8 cellular contexts compared by ENCODE assay signal in the genomic region with DNA sequence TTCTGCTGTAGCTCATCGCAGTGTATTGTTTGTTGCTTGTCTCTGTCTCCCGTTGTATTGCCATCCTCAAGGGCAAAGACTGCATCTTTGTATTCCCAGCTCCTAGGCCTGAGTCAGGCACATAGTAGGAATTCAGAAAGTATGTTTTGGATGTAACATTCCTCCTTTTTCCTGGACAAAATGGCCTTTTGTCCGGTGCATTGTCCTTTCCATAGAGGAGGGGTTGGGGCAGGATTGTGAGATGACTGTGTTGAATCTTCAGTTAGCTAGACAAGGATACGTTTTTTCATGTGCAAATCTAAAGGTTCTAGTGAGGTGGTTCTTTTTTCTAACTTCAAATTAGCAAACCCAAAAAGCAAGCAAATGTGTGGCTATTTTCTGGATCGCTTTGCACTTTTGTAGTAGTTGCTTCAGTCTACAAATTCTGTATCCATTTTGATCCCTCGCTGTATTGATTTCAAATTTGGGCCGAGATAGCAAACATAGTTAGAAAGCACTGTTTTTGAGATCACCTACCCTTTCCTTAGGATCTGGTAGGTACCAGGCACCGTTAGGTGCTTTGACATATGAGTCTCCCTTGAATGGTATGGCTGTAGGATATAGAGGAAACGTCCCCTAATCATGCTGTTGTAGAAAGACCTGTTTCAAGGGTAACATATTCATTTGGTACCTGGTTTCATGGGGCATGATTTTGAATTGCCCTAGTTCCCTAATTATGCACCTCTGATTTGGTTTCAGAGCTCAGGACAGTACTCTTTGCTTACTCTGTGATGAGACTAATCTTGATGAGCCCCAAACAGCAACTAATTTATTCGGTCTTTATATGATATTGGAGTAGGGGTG. TPM values are rescaled to one million over a fixed set of nuclear protein-coding genes. Genes with fewer than 3 reads are reported as not detected.
A peak's percentile ranks its signal among the peaks of the same experiment; 100 is the strongest.
DNase-seq lines count a peak whose midpoint lies in the region; ATAC-seq, FAIRE-seq and TF ChIP-seq lines count a peak whose summit lies in the region.

No MANE protein-coding gene starts in this region.

- no peak for FAIRE-seq in bronchial epithelial cell (lab: Jason Lieb, UNC)

- H3K27me3 ChIP-seq in bronchial epithelial cell (ENCODE audit: control insufficient read depth, insufficient read depth, low read length) = no peaks in the 10 kb centered on the region
- no peaks in the 10 kb centered on the region for H3K27me3 ChIP-seq in mononuclear cell (ENCODE audit: insufficient read depth, low read length)

- H3K36me3 ChIP-seq in bronchial epithelial cell (ENCODE audit: control insufficient read depth, insufficient read depth, low read length) = no peaks in the 10 kb centered on the region

- DNase-seq in AG04449 (ENCODE audit: low read depth, low spot score) = no peak
- peak; percentile 6 for DNase-seq in HT1080 (ENCODE audit: low read depth)
- DNase-seq in bronchial epithelial cell (ENCODE audit: low read depth) = peak; percentile 5
- no peak for DNase-seq in SW480 (ENCODE audit: low spot score)
- DNase-seq in NOMO-1 treated with DMSO at 0.1 percent for 48 hours (lab: John Stamatoyannopoulos, UW; ENCODE audit: unreplicated experiment) = no peak
- DNase-seq in COLO829 (ENCODE audit: low spot score) = no peak

- ATAC-seq in GM18505 (IDR thresholded peaks at IDR 0.05; ENCODE audit: unreplicated experiment) = no peak

- no peak for TF ChIP-seq CTCF in AG04449 (IDR thresholded peaks at IDR 0.05; ENCODE audit: insufficient read depth, low read length, missing control alignments)
- no peak for TF ChIP-seq CTCF in bronchial epithelial cell (IDR thresholded peaks at IDR 0.05; ENCODE audit: insufficient read depth, low read length, severe bottlenecking)

- H3K4me1 ChIP-seq in mononuclear cell (ENCODE audit: insufficient read depth, low read length) = peaks cover 27% of the 10 kb centered on the region

- H3K9me3 ChIP-seq in mononuclear cell (ENCODE audit: low read depth, low read length) = no peaks in the 10 kb centered on the region

- TF ChIP-seq POLR2A in GM18505 (IDR thresholded peaks at IDR 0.05; ENCODE audit: borderline replicate concordance, extremely low read depth, insufficient read depth, insufficient read length) = no peak

- POLR2A ChIA-PET in AG04449 (lab: Yijun Ruan, JAX) = interaction anchor here (0.7 to 1.5 kb wide), 2 partner anchors 160 to 677 kb away, joined by 3 to 5 read pairs; a partner anchor contains a TSS

- CTCF ChIA-PET in AG04449 (lab: Yijun Ruan, JAX) = interaction anchor here (0.6 to 1.5 kb wide), 6 partner anchors 9 to 259 kb away, joined by 3 to 6 read pairs (median 4); a partner anchor contains a TSS

- peak overlapping the region; percentile 97 for H3K4me3 ChIP-seq in AG04449 (ENCODE audit: low read depth, low read length)
- H3K4me3 ChIP-seq in bronchial epithelial cell (ENCODE audit: low read depth, low read length) = peak overlapping the region; percentile 89
- H3K4me3 ChIP-seq in mononuclear cell (ENCODE audit: low read length) = peak overlapping the region; percentile 70

RNA-seq across cellular contexts. Expression of a gene that starts 1.2 kb away (rescaled TPM):
- total RNA-seq in HT1080 (2014; rRNA removed; shearing (Covaris generic)) = 80.1 and 81.5 TPM in 2 replicates
- 45.9 and 54.2 TPM in 2 replicates for polyA plus RNA-seq in HT1080 (2015; cell fraction: cytosol; rRNA removed)
- 38.3 and 39.9 TPM in 2 replicates for polyA plus RNA-seq in HT1080 (2015; cell fraction: nucleus; rRNA removed)
- total RNA-seq in bronchial epithelial cell (46.7 and 51.9 TPM in 2 replicates), mononuclear cell (31.4 TPM)

RNA-seq across cellular contexts. Expression of a gene that starts 40.6 kb away (rescaled TPM):
- total RNA-seq in HT1080 (2014; rRNA removed; shearing (Covaris generic)) = not detected in 2 replicates
- polyA plus RNA-seq in HT1080 (2015; cell fraction: cytosol; rRNA removed) = 1.1 and 1.4 TPM in 2 replicates
- polyA plus RNA-seq in HT1080 (2015; cell fraction: nucleus; rRNA removed) = 2.3 and 2.5 TPM in 2 replicates
- 2.1 and 2.4 TPM in 2 replicates for total RNA-seq in bronchial epithelial cell
- total RNA-seq in mononuclear cell = 270 TPM

RNA-seq across cellular contexts. Expression of a gene that starts 58.8 kb away (rescaled TPM):
- 24.6 and 26.4 TPM in 2 replicates for total RNA-seq in HT1080 (2014; rRNA removed; shearing (Covaris generic))
- 25.9 and 34.2 TPM in 2 replicates for polyA plus RNA-seq in HT1080 (2015; cell fraction: cytosol; rRNA removed)
- polyA plus RNA-seq in HT1080 (2015; cell fraction: nucleus; rRNA removed) = 36.9 and 41.1 TPM in 2 replicates
- 29.7 and 36.2 TPM in 2 replicates for total RNA-seq in bronchial epithelial cell
- total RNA-seq in mononuclear cell = 45.4 TPM

Comparison
In these comparisons a context has a peak if more than half of its experiments do, and no peak if none do; other contexts are left out.
1. DNase-seq: peak in HT1080 (single experiment) and bronchial epithelial cell (single experiment); none in AG04449 (single experiment), SW480 (single experiment), NOMO-1 treated with DMSO at 0.1 percent for 48 hours (single experiment) and COLO829 (single experiment).
2. RNA of a gene that starts 40.6 kb away (total RNA-seq): 270 TPM in mononuclear cell (single experiment); 2.1 to 2.4 TPM in bronchial epithelial cell and not detected in HT1080; every median in the first group is over 10 times any median in the second.
3. Peak in every context shown above with its lines, with median percentiles within 50 percentile points of each other: H3K4me3 ChIP-seq.